ENCODE assay signal across 28 cellular contexts in genomic region chr9:7137571-7137970, GRCh38.
"Had no signal": no experiment of that assay in that cellular context is flagged by ENCODE, and none has a peak within 500 bp of the region (broad histone marks: within the 10 kb centered on the region; RNA-seq: fewer than 3 reads in every experiment).

No MANE protein-coding gene starts in this region.

- H3K27me3 ChIP-seq: ascending aorta, body of pancreas, MG63, Peyer's patch, SJCRH30 had no signal

- H3K36me3 ChIP-seq: MG63, SJCRH30 had no signal

- H3K4me1 ChIP-seq: ascending aorta, Peyer's patch, SJCRH30 had no signal

- H3K27ac Mint-ChIP-seq: activated CD4-positive, alpha-beta memory T cell treated with anti-CD3 and anti-CD28 coated beads for 36 hours; activated CD4-positive, alpha-beta T cell treated with anti-CD3 and anti-CD28 coated beads, Interleukin-2, amount 10 ng/mL, durations not matched to agents 7 days and 5 days; activated naive CD8-positive, alpha-beta T cell treated with anti-CD3 and anti-CD28 coated beads, Interleukin-2, amount 50 U/mL, for 24 hours had no signal

- H3K4me3 Mint-ChIP-seq: activated CD4-positive, alpha-beta memory T cell treated with anti-CD3 and anti-CD28 coated beads for 36 hours; activated CD4-positive, alpha-beta T cell treated with anti-CD3 and anti-CD28 coated beads, Interleukin-2, amount 10 ng/mL, durations not matched to agents 7 days and 5 days; activated naive CD8-positive, alpha-beta T cell treated with anti-CD3 and anti-CD28 coated beads, Interleukin-2, amount 50 U/mL, for 24 hours; activated T-cell treated with anti-CD3 and anti-CD28 coated beads, Interleukin-2, amount 50 U/mL, for 4 hours had no signal

- H3K27ac ChIP-seq: ascending aorta, Peyer's patch, RWPE1, SJCRH30, VCaP had no signal

- DNase-seq: activated CD4-positive, alpha-beta memory T cell treated with anti-CD3 and anti-CD28 coated beads for 36 hours; activated CD4-positive, alpha-beta T cell treated with anti-CD3 and anti-CD28 coated beads, Interleukin-2, amount 10 ng/mL, durations not matched to agents 7 days and 5 days; activated CD4-positive, CD25-positive, alpha-beta regulatory T cell; activated CD8-positive, alpha-beta memory T cell treated with anti-CD3 and anti-CD28 coated beads for 24 hours; activated effector memory CD4-positive, alpha-beta T cell treated with anti-CD3 and anti-CD28 coated beads, Interleukin-2, amount 50 U/mL, for 16 hours; activated naive CD4-positive, alpha-beta T cell treated with Interleukin-2 at 50 U/mL for 16 hours; activated naive CD8-positive, alpha-beta T cell treated with anti-CD3 and anti-CD28 coated beads, Interleukin-2, amount 50 U/mL, for 24 hours; activated T-cell treated with anti-CD3 and anti-CD28 coated beads, Interleukin-2, amount 50 U/mL, for 4 hours; amniotic stem cell; central memory CD4-positive, alpha-beta T cell; MG63; MV-4-11; NCI-H1092 treated with DMSO at 0.1 percent for 48 hours; NCI-H1436 treated with DMSO at 0.1 percent for 48 hours; NCI-H2029; NCI-H446; NCI-H524; NCI-H82; Peyer's patch; SJCRH30; SK-N-SH; T-helper 1 cell had no signal

- H3K27me3 Mint-ChIP-seq: activated CD4-positive, alpha-beta memory T cell treated with anti-CD3 and anti-CD28 coated beads for 36 hours; activated CD4-positive, alpha-beta T cell treated with anti-CD3 and anti-CD28 coated beads, Interleukin-2, amount 10 ng/mL, durations not matched to agents 7 days and 5 days; activated naive CD8-positive, alpha-beta T cell treated with anti-CD3 and anti-CD28 coated beads, Interleukin-2, amount 50 U/mL, for 24 hours had no signal

- FAIRE-seq: bronchial epithelial cell had no signal

- H3K4me3 ChIP-seq: ascending aorta, body of pancreas, MG63, Peyer's patch, SJCRH30 had no signal

- H3K9me3 Mint-ChIP-seq: activated CD4-positive, alpha-beta memory T cell treated with anti-CD3 and anti-CD28 coated beads for 36 hours; activated CD4-positive, alpha-beta T cell treated with anti-CD3 and anti-CD28 coated beads, Interleukin-2, amount 10 ng/mL, durations not matched to agents 7 days and 5 days; activated naive CD4-positive, alpha-beta T cell treated with anti-CD3 and anti-CD28 coated beads, Interleukin-2, amount 50 U/mL, for 72 hours; activated naive CD8-positive, alpha-beta T cell treated with anti-CD3 and anti-CD28 coated beads, Interleukin-2, amount 50 U/mL, for 24 hours; activated T-cell treated with anti-CD3 and anti-CD28 coated beads, Interleukin-2, amount 50 U/mL, for 4 hours had no signal

- ATAC-seq: activated naive CD4-positive, alpha-beta T cell treated with anti-CD3 and anti-CD28 coated beads, Interleukin-2, amount 50 U/mL, for 72 hours; activated naive CD8-positive, alpha-beta T cell treated with anti-CD3 and anti-CD28 coated beads, Interleukin-2, amount 50 U/mL, for 24 hours; activated T-cell treated with anti-CD3 and anti-CD28 coated beads, Interleukin-2, amount 50 U/mL, for 4 hours had no signal

- H3K9me3 ChIP-seq: ascending aorta, body of pancreas, MG63, Peyer's patch, SJCRH30, SK-N-SH had no signal

- H3K4me1 Mint-ChIP-seq: activated CD4-positive, alpha-beta T cell treated with anti-CD3 and anti-CD28 coated beads, Interleukin-2, amount 10 ng/mL, durations not matched to agents 7 days and 5 days; activated naive CD8-positive, alpha-beta T cell treated with anti-CD3 and anti-CD28 coated beads, Interleukin-2, amount 50 U/mL, for 24 hours had no signal
